9 cellular contexts compared by ENCODE assay signal in the genomic region with DNA sequence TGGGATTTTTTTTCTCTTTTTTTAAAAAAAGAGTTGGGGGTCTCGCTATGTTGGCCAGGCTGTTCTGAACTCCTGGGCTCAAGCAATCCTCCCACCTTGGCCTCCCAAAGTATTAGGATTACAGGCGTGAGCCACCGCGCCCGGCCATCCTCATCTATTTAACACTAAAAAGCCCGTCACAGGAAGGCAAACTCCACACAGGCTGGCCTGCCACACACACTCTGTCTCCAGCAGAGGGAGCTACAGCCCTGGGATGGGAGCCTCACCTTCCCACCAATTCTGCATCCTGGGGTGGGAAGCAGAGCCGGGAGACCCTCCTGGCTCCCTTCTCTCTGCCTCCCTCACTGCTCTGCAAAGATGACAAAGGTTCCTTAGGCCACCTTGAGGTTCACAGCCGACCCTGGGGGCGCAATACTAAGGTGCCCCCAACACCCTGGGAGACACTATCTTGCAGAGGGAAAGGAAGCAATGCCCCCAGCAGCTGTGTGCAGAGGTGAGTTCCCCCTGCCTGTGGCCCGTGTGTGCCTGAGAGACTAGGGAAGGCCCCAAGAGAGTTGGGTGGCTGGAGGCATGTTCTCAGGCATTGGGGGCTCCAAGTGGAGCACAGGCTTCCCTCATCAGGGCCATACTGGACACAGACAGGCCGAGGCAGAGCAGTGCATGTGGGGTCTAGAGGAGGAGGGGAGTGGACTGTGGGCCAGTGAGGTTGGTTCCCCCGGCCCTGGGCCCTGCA. TPM values are rescaled to one million over a fixed set of nuclear protein-coding genes. Genes with fewer than 3 reads are reported as not detected.
DNase-seq lines count a peak whose midpoint lies in the region; ATAC-seq lines count a peak whose summit lies in the region.
"Had no signal": no experiment of that assay in that cellular context is flagged by ENCODE, and none has a peak within 500 bp of the region (broad histone marks: within the 10 kb centered on the region; RNA-seq: fewer than 3 reads in every experiment).

No MANE protein-coding gene starts in this region.

- no peaks in the 10 kb centered on the region for H3K27me3 Mint-ChIP-seq in activated CD4-positive, alpha-beta T cell treated with anti-CD3 and anti-CD28 coated beads, Interleukin-2, amount 10 ng/mL, durations not matched to agents 24 days and 14 days

- H3K4me3 Mint-ChIP-seq in activated CD4-positive, alpha-beta T cell treated with anti-CD3 and anti-CD28 coated beads, Interleukin-2, amount 10 ng/mL, durations not matched to agents 24 days and 14 days: no peak overlapping the region
- H3K4me3 Mint-ChIP-seq: CD8-positive, alpha-beta memory T cell had no signal

- DNase-seq in NCI-H2227 (lab: John Stamatoyannopoulos, UW; ENCODE audit: unreplicated experiment) (peak; percentile 59), NCI-H2227 treated with DMSO at 0.1 percent for 48 hours (lab: John Stamatoyannopoulos, UW) (no peak), HuH-7.5 (ENCODE audit: low spot score) (peak; percentile 74), head of caudate nucleus (peak in 35 of 42 donors; percentile 11 to 77 (median 50)), smooth muscle cell of the brain vasculature (ENCODE audit: low read depth, low spot score) (peak; percentile 15)
- peak; percentile 75 for DNase-seq in activated CD4-positive, alpha-beta T cell treated with anti-CD3 and anti-CD28 coated beads, Interleukin-2, amount 10 ng/mL, durations not matched to agents 24 days and 14 days

- ATAC-seq in HG02759 (IDR thresholded peaks at IDR 0.05; ENCODE audit: unreplicated experiment) (no peak), GM21526 (IDR thresholded peaks at IDR 0.05; ENCODE audit: low FRiP score, unreplicated experiment) (no peak)

- peaks cover 28% of the 10 kb centered on the region for H3K36me3 Mint-ChIP-seq in activated CD4-positive, alpha-beta T cell treated with anti-CD3 and anti-CD28 coated beads, Interleukin-2, amount 10 ng/mL, durations not matched to agents 24 days and 14 days (ENCODE audit: low read depth)

- H3K27ac Mint-ChIP-seq in activated CD4-positive, alpha-beta T cell treated with anti-CD3 and anti-CD28 coated beads, Interleukin-2, amount 10 ng/mL, durations not matched to agents 24 days and 14 days: no peak overlapping the region

- H3K4me1 Mint-ChIP-seq in activated CD4-positive, alpha-beta T cell treated with anti-CD3 and anti-CD28 coated beads, Interleukin-2, amount 10 ng/mL, durations not matched to agents 24 days and 14 days: no peaks in the 10 kb centered on the region
- H3K4me1 Mint-ChIP-seq: CD8-positive, alpha-beta memory T cell had no signal

- no peaks in the 10 kb centered on the region for H3K9me3 Mint-ChIP-seq in activated CD4-positive, alpha-beta T cell treated with anti-CD3 and anti-CD28 coated beads, Interleukin-2, amount 10 ng/mL, durations not matched to agents 24 days and 14 days
- H3K9me3 Mint-ChIP-seq: CD8-positive, alpha-beta memory T cell had no signal

- intact Hi-C loops in activated CD4-positive, alpha-beta T cell treated with anti-CD3 and anti-CD28 coated beads, Interleukin-2, amount 10 ng/mL, durations not matched to agents 24 days and 14 days (cut with micrococcal nuclease): no loop called here
- intact Hi-C loops in head of caudate nucleus (cut with DNase I): loop anchor here (10.0 kb wide), 1 partner anchor 284 kb away; no protein-coding TSS in a partner anchor

RNA-seq across cellular contexts. Expression of a gene that starts 27.4 kb away (rescaled TPM):
- total RNA-seq in activated CD4-positive, alpha-beta T cell treated with anti-CD3 and anti-CD28 coated beads, Interleukin-2, amount 10 ng/mL, durations not matched to agents 24 days and 14 days: 110 and 111 TPM in 2 replicates

RNA-seq across cellular contexts. Expression of a gene that starts 34.6 kb away (rescaled TPM):
- total RNA-seq in activated CD4-positive, alpha-beta T cell treated with anti-CD3 and anti-CD28 coated beads, Interleukin-2, amount 10 ng/mL, durations not matched to agents 24 days and 14 days: 191 and 193 TPM in 2 replicates

RNA-seq across cellular contexts. Expression of a gene that starts 44.9 kb away (rescaled TPM):
- total RNA-seq in activated CD4-positive, alpha-beta T cell treated with anti-CD3 and anti-CD28 coated beads, Interleukin-2, amount 10 ng/mL, durations not matched to agents 24 days and 14 days: 1.8 and 2.0 TPM in 2 replicates

RNA-seq across cellular contexts. Expression of a gene that starts 50.7 kb away (rescaled TPM):
- total RNA-seq in activated CD4-positive, alpha-beta T cell treated with anti-CD3 and anti-CD28 coated beads, Interleukin-2, amount 10 ng/mL, durations not matched to agents 24 days and 14 days: 21.8 and 23.2 TPM in 2 replicates

RNA-seq across cellular contexts. Expression of a gene that starts 56.3 kb away (rescaled TPM):
- 5.3 and 8.5 TPM in 2 replicates for total RNA-seq in activated CD4-positive, alpha-beta T cell treated with anti-CD3 and anti-CD28 coated beads, Interleukin-2, amount 10 ng/mL, durations not matched to agents 24 days and 14 days
